26 cellular contexts compared by ENCODE assay signal in the genomic region with DNA sequence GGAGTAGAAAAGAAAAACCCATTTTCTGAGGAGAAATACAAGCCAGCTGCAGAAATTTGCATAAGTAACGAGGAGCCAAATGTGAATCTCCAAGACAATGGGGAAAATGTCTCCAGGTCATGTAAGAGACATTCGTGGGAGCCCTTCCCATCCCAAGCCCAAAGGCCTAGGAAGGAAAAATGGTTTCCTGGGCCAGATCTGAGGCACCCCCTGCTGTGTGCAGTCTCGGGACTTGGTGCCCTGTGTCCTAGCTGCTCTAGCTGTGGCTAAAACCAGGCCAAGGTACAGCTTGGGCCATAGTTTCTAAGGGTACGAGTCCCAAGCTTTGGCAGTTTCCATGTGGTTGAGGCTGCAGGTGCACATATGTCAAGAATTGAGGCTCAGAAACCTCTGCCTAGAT.
"Had no signal": no experiment of that assay in that cellular context is flagged by ENCODE, and none has a peak within 500 bp of the region (broad histone marks: within the 10 kb centered on the region; RNA-seq: fewer than 3 reads in every experiment).

No MANE protein-coding gene starts in this region.

- H3K9me3 ChIP-seq: colonic mucosa had no signal

- H3K4me1 Mint-ChIP-seq: activated CD4-positive, alpha-beta memory T cell treated with anti-CD3 and anti-CD28 coated beads, Interleukin-2, amount 10 ng/mL, durations not matched to agents 7 days and 5 days; activated CD4-positive, alpha-beta T cell treated with anti-CD3 and anti-CD28 coated beads, Interleukin-2, amount 10 ng/mL, durations not matched to agents 7 days and 5 days; activated T-helper 17 cell treated with anti-CD3 and anti-CD28 coated beads, Interleukin-2, amount 50 U/mL, for 72 hours had no signal

- H3K27ac ChIP-seq: colonic mucosa, VCaP had no signal

- H3K27me3 Mint-ChIP-seq: activated CD4-positive, alpha-beta memory T cell treated with anti-CD3 and anti-CD28 coated beads, Interleukin-2, amount 10 ng/mL, durations not matched to agents 7 days and 5 days; activated CD4-positive, alpha-beta T cell treated with anti-CD3 and anti-CD28 coated beads, Interleukin-2, amount 10 ng/mL, durations not matched to agents 7 days and 5 days; activated naive CD8-positive, alpha-beta T cell; activated T-helper 17 cell treated with anti-CD3 and anti-CD28 coated beads, Interleukin-2, amount 50 U/mL, for 72 hours had no signal

- H3K4me3 ChIP-seq: colonic mucosa had no signal

- H3K27me3 ChIP-seq: colonic mucosa had no signal

- H3K4me1 ChIP-seq: colonic mucosa had no signal

- ATAC-seq: activated T-cell treated with anti-CD3 and anti-CD28 coated beads, Interleukin-2, amount 50 U/mL, for 4 hours; activated T-helper 17 cell treated with anti-CD3 and anti-CD28 coated beads, Interleukin-2, amount 50 U/mL, for 72 hours; esophagus mucosa; WTC11 had no signal

- DNase-seq: activated CD4-positive, alpha-beta memory T cell treated with anti-CD3 and anti-CD28 coated beads, Interleukin-2, amount 10 ng/mL, durations not matched to agents 7 days and 5 days; activated CD4-positive, alpha-beta T cell treated with anti-CD3 and anti-CD28 coated beads for 1 hour; activated CD4-positive, alpha-beta T cell treated with anti-CD3 and anti-CD28 coated beads for 4 hours; activated CD4-positive, alpha-beta T cell treated with anti-CD3 and anti-CD28 coated beads, Interleukin-2, amount 10 ng/mL, durations not matched to agents 7 days and 5 days; activated CD4-positive, alpha-beta T cell treated with anti-CD3 and anti-CD28 coated beads, Interleukin-2, amount 50 U/mL, for 4 hours; activated CD8-positive, alpha-beta memory T cell treated with anti-CD3 and anti-CD28 coated beads, Interleukin-2, amount 50 U/mL, for 48 hours; activated effector memory CD4-positive, alpha-beta T cell treated with Interleukin-2 at 50 U/mL for 16 hours; activated gamma-delta T cell treated with Interleukin-2 at 50 U/mL for 16 hours; activated naive CD4-positive, alpha-beta T cell treated with anti-CD3 and anti-CD28 coated beads, Interleukin-2, amount 50 U/mL, for 16 hours; activated naive CD4-positive, alpha-beta T cell treated with Interleukin-2 at 50 U/mL for 16 hours; activated T-cell treated with anti-CD3 and anti-CD28 coated beads for 4 hours; activated T-cell treated with anti-CD3 and anti-CD28 coated beads, Interleukin-2, amount 50 U/mL, for 4 hours; amniotic stem cell; anterior cingulate cortex; central memory CD4-positive, alpha-beta T cell; cerebellar nuclear complex; colonic mucosa; effector CD8-positive, alpha-beta T cell; foreskin fibroblast; head of caudate nucleus; T-helper 2 cell had no signal

- H3K4me3 Mint-ChIP-seq: activated CD4-positive, alpha-beta memory T cell treated with anti-CD3 and anti-CD28 coated beads, Interleukin-2, amount 10 ng/mL, durations not matched to agents 7 days and 5 days; activated CD4-positive, alpha-beta T cell treated with anti-CD3 and anti-CD28 coated beads, Interleukin-2, amount 10 ng/mL, durations not matched to agents 7 days and 5 days; activated naive CD8-positive, alpha-beta T cell; activated T-cell treated with anti-CD3 and anti-CD28 coated beads, Interleukin-2, amount 50 U/mL, for 4 hours; activated T-helper 17 cell treated with anti-CD3 and anti-CD28 coated beads, Interleukin-2, amount 50 U/mL, for 72 hours; WTC11 had no signal

- H3K36me3 ChIP-seq: colonic mucosa had no signal

- H3K27ac Mint-ChIP-seq: activated CD4-positive, alpha-beta memory T cell treated with anti-CD3 and anti-CD28 coated beads, Interleukin-2, amount 10 ng/mL, durations not matched to agents 7 days and 5 days; activated CD4-positive, alpha-beta T cell treated with anti-CD3 and anti-CD28 coated beads, Interleukin-2, amount 10 ng/mL, durations not matched to agents 7 days and 5 days; activated naive CD8-positive, alpha-beta T cell; activated T-helper 17 cell treated with anti-CD3 and anti-CD28 coated beads, Interleukin-2, amount 50 U/mL, for 72 hours had no signal

- H3K36me3 Mint-ChIP-seq: activated naive CD8-positive, alpha-beta T cell had no signal
